Comparison of ENCODE assay signal across 8 cellular contexts in genomic region chr12:80937391-80938238, GRCh38. TPM values are rescaled to one million over a fixed set of nuclear protein-coding genes. Genes with fewer than 3 reads are reported as not detected.
DNase-seq lines count a peak whose midpoint lies in the region; ATAC-seq and TF ChIP-seq lines count a peak whose summit lies in the region.

A gene with protein sequence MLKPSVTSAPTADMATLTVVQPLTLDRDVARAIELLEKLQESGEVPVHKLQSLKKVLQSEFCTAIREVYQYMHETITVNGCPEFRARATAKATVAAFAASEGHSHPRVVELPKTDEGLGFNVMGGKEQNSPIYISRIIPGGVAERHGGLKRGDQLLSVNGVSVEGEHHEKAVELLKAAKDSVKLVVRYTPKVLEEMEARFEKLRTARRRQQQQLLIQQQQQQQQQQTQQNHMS (minus strand): TSS chr12:80937934. CDS start chr12:80937722, 212 bp downstream.

- H3K9me3 ChIP-seq in upper lobe of left lung, result no peaks in the 10 kb centered on the region

- H3K27me3 ChIP-seq in dorsolateral prefrontal cortex (peaks cover 0 to 3% (median 0%) of the 10 kb centered on the region in 45 donors), upper lobe of left lung (peaks cover 0 to 3% (median 0%) of the 10 kb centered on the region in 4 donors)

- no peak for TF ChIP-seq EP300 in upper lobe of left lung (IDR thresholded peaks at IDR 0.05)

- H3K4me3 ChIP-seq in dorsolateral prefrontal cortex (peak within 1 kb of the TSS; percentile 59 to 93 (median 82)), upper lobe of left lung (peak within 1 kb of the TSS; percentile 55 to 79 (median 62))

- ATAC-seq in HG02884 (IDR thresholded peaks at IDR 0.05; ENCODE audit: unreplicated experiment) (peak; percentile 23), upper lobe of left lung (ENCODE audit: low FRiP score in 2 of 2) (peak; percentile 63 to 66)

- no peak for TF ChIP-seq CTCF in dorsolateral prefrontal cortex (IDR thresholded peaks at IDR 0.05 in 54 of 56, conservative IDR thresholded peaks at IDR 0.05 in 2 of 56; ENCODE audit: low read depth in 1 of 56, partially characterized antibody in 56 of 56)
- TF ChIP-seq CTCF in upper lobe of left lung (IDR thresholded peaks at IDR 0.05), result no peak

- DNase-seq in DMS153 treated with DMSO at 0.1 percent for 48 hours (lab: John Stamatoyannopoulos, UW; ENCODE audit: unreplicated experiment), result peak; percentile 66
- no peak for DNase-seq in DMS153 (lab: John Stamatoyannopoulos, UW)
- peak; percentile 70 for DNase-seq in NCI-H510A treated with DMSO at 0.1 percent for 48 hours (lab: John Stamatoyannopoulos, UW)
- DNase-seq in dorsolateral prefrontal cortex, result peak in 7 of 10 donors; percentile 36 to 67 (median 54)
- DNase-seq in lung microvascular endothelial cell (ENCODE audit: low read depth in 2 of 2), result peak; percentile 2 to 18
- peak in 1 of 2 donors; percentile 38 for DNase-seq in upper lobe of left lung
- no peak for DNase-seq in stimulated activated CD8-positive, alpha-beta memory T cell treated with anti-CD3 and anti-CD28 coated beads, Interleukin-4, amount 100 ng/mL, for 48 hours

- H3K4me1 ChIP-seq in upper lobe of left lung, result peaks cover 0 to 22% (median 2%) of the 10 kb centered on the region in 4 donors

- peak within 1 kb of the TSS in 58 of 59 donors; percentile 11 to 96 (median 88) for H3K27ac ChIP-seq in dorsolateral prefrontal cortex
- peak within 1 kb of the TSS; percentile 83 to 92 (median 90) for H3K27ac ChIP-seq in upper lobe of left lung

- intact Hi-C loops in dorsolateral prefrontal cortex (cut with DNase I), result loop anchor here in 1 of 2 donors (10.0 kb wide), 1 partner anchor 103 kb away; no protein-coding TSS in a partner anchor

- 1% methylated on average over 35 to 40 of the region's 47 CpGs for WGBS in upper lobe of left lung, 2 donors

- H3K36me3 ChIP-seq in upper lobe of left lung, result no peaks in the 10 kb centered on the region

- peak in 1 of 4 donors; percentile 31 for TF ChIP-seq POLR2A in upper lobe of left lung (IDR thresholded peaks at IDR 0.05)

RNA-seq across cellular contexts. Expression of the gene that starts here (rescaled TPM):
- total RNA-seq in dorsolateral prefrontal cortex (10 to 100 TPM in 119 of 120 experiments, 1 to 10 TPM in 1; 9.9 to 65.4 (median 38.1) TPM), lung microvascular endothelial cell (0.20 and 0.22 TPM in 2 replicates), upper lobe of left lung (10 to 100 TPM in 5 of 6 donors, 1 to 10 TPM in 1; 7.9 to 32.5 (median 13.8) TPM)

Comparison
In these comparisons a context has a peak if more than half of its experiments do, and no peak if none do; other contexts are left out.
1. DNase-seq: peak in DMS153 treated with DMSO at 0.1 percent for 48 hours (single experiment), NCI-H510A treated with DMSO at 0.1 percent for 48 hours (single experiment) and dorsolateral prefrontal cortex (7 of 10); none in DMS153 (single experiment) and stimulated activated CD8-positive, alpha-beta memory T cell treated with anti-CD3 and anti-CD28 coated beads, Interleukin-4, amount 100 ng/mL, for 48 hours (single experiment).
2. Peak in DNase-seq in lung microvascular endothelial cell; RNA of the gene not detected or under 1 TPM.